In genomic region chr17:44309472-44309871, GRCh38 we compare ENCODE assay signal across 1 cellular context.
TF ChIP-seq lines count a peak whose summit lies in the region.

No MANE protein-coding gene starts in this region.

TF ChIP-seq in GM23338, 12 proteins besides CTCF, POLR2A, EP300 and RAD21:
- TF ChIP-seq ZNF462 (CRISPR knock-in tag; IDR thresholded peaks at IDR 0.05) (no peak), REST (IDR thresholded peaks at IDR 0.05; ENCODE audit: unreplicated experiment) (no peak), CREB1 (CRISPR knock-in tag; IDR thresholded peaks at IDR 0.05; ENCODE audit: low read depth) (no peak), NANOG (IDR thresholded peaks at IDR 0.05; ENCODE audit: borderline replicate concordance) (no peak), STAT1 (IDR thresholded peaks at IDR 0.05; ENCODE audit: unreplicated experiment) (no peak), ETS1 (IDR thresholded peaks at IDR 0.05) (no peak), EZH2 (IDR thresholded peaks at IDR 0.05; ENCODE audit: low read depth, unreplicated experiment) (no peak), JUNB (IDR thresholded peaks at IDR 0.05; ENCODE audit: unreplicated experiment) (no peak), POLR2AphosphoS5 (IDR thresholded peaks at IDR 0.05; ENCODE audit: low read depth) (no peak), ZNF114 (CRISPR knock-in tag; IDR thresholded peaks at IDR 0.05) (no peak), ZNF331 (CRISPR knock-in tag; IDR thresholded peaks at IDR 0.05; ENCODE audit: low read depth) (no peak), EZH2phosphoT487 (IDR thresholded peaks at IDR 0.05; ENCODE audit: unreplicated experiment) (no peak)
